In genomic region chr6:45558858-45559257, GRCh38 we compare ENCODE assay signal across 15 cellular contexts.
DNase-seq lines count a peak whose midpoint lies in the region; ATAC-seq and TF ChIP-seq lines count a peak whose summit lies in the region.
"Had no signal": no experiment of that assay in that cellular context is flagged by ENCODE, and none has a peak within 500 bp of the region (broad histone marks: within the 10 kb centered on the region; RNA-seq: fewer than 3 reads in every experiment).

No MANE protein-coding gene starts in this region.

- no peaks in the 10 kb centered on the region for H4K20me1 ChIP-seq in KMS-11 (ENCODE audit: insufficient read depth)

- H3K9me3 ChIP-seq in body of pancreas: no peaks in the 10 kb centered on the region

- H3K4me1 ChIP-seq in KMS-11 (ENCODE audit: low read depth, poor library complexity, severe bottlenecking): peaks cover 86% of the 10 kb centered on the region
- H3K4me1 ChIP-seq in body of pancreas: peaks cover 6% of the 10 kb centered on the region

- H3K27ac ChIP-seq in KMS-11 (peak overlapping the region; percentile 37; the same call in 1 of the 2 replicates), body of pancreas (no peak overlapping the region)

- 0 out of 2 replicates have a peak, but pooled peaks cover 3% of the 10 kb centered on the region for H3K36me3 ChIP-seq in KMS-11 (ENCODE audit: insufficient read depth)
- no peaks in the 10 kb centered on the region for H3K36me3 ChIP-seq in body of pancreas (replicated peaks in 1 of 2; ENCODE audit: insufficient read depth in 1 of 2, low read depth in 2 of 2)

- H3K4me2 ChIP-seq in KMS-11: peak overlapping the region; percentile 79

- TF ChIP-seq CTCF in KMS-11 (conservative IDR thresholded peaks at IDR 0.05; ENCODE audit: low read depth, low read length) (no peak), body of pancreas (IDR thresholded peaks at IDR 0.05) (no peak)

- ATAC-seq in GM18517 (IDR thresholded peaks at IDR 0.05; ENCODE audit: unreplicated experiment) (peak; percentile 60), GM21717 (IDR thresholded peaks at IDR 0.05; ENCODE audit: unreplicated experiment) (peak; percentile 81), body of pancreas (no peak)
- ATAC-seq: HCT116, natural killer cell, T-helper 17 cell had no signal

- no peaks in the 10 kb centered on the region for H3K27me3 ChIP-seq in KMS-11 (ENCODE audit: insufficient read depth, low read depth)
- no peaks in the 10 kb centered on the region for H3K27me3 ChIP-seq in body of pancreas

- no peak overlapping the region for H3K4me3 ChIP-seq in KMS-11 (IDR thresholded peaks at IDR 0.05; ENCODE audit: insufficient read depth, low read depth, low read length)
- H3K4me3 ChIP-seq in body of pancreas: no peak overlapping the region
- H3K4me3 ChIP-seq: lung had no signal

- intact Hi-C loops in body of pancreas (cut with DNase I): no loop called here

- H3K9ac ChIP-seq in KMS-11: no peak overlapping the region

- peak; percentile 12 for DNase-seq in EH (ENCODE audit: low read depth)
- no peak for DNase-seq in NCI-H2227 (lab: John Stamatoyannopoulos, UW; ENCODE audit: unreplicated experiment)
- no peak for DNase-seq in kidney glomerular epithelial cell (lab: John Stamatoyannopoulos, UW)
- DNase-seq in NCI-H446 treated with DMSO at 0.1 percent for 48 hours (lab: John Stamatoyannopoulos, UW): no peak
- DNase-seq in body of pancreas: no peak
- DNase-seq: activated naive CD4-positive, alpha-beta T cell treated with Interleukin-2 at 50 U/mL for 16 hours; caudate nucleus; DMS153; natural killer cell; T-helper 17 cell had no signal

- H2AFZ ChIP-seq in KMS-11 (ENCODE audit: low read depth): no peak overlapping the region

- H3K79me2 ChIP-seq in KMS-11 (ENCODE audit: insufficient read depth, low read depth): no peaks in the 10 kb centered on the region

- no peak for TF ChIP-seq POLR2A in body of pancreas (IDR thresholded peaks at IDR 0.05)
